In genomic region chr1:89581859-89582258, GRCh38 we compare ENCODE assay signal across 10 cellular contexts.
"Had no signal": no experiment of that assay in that cellular context is flagged by ENCODE, and none has a peak within 500 bp of the region (broad histone marks: within the 10 kb centered on the region; RNA-seq: fewer than 3 reads in every experiment).

No MANE protein-coding gene starts in this region.

- H3K4me3 ChIP-seq: heart left ventricle, left ventricle myocardium inferior, psoas muscle, right lobe of liver, testis had no signal

- DNase-seq: heart left ventricle; left ventricle myocardium inferior; mesendoderm; psoas muscle; right lobe of liver; SHP77 treated with DMSO at 0.1 percent for 48 hours; stimulated activated CD4-positive, alpha-beta T cell treated with anti-CD3 and anti-CD28 coated beads, Interleukin-2, amount 100 ng/mL, for 24 hours; stimulated activated naive CD4-positive, alpha-beta T cell; testis had no signal

- H3K27ac ChIP-seq: heart left ventricle, left ventricle myocardium inferior, psoas muscle, right lobe of liver, testis had no signal

- H3K27ac Mint-ChIP-seq: nephron had no signal

- H3K27me3 ChIP-seq: heart left ventricle, right lobe of liver, testis had no signal

- H3K9me3 Mint-ChIP-seq: nephron had no signal

- H3K4me3 Mint-ChIP-seq: nephron had no signal

- ATAC-seq: heart left ventricle, right lobe of liver had no signal

- H3K4me1 ChIP-seq: heart left ventricle, left ventricle myocardium inferior, psoas muscle, right lobe of liver, testis had no signal

- H3K9me3 ChIP-seq: heart left ventricle, left ventricle myocardium inferior, psoas muscle, right lobe of liver, testis had no signal

- H3K4me1 Mint-ChIP-seq: nephron had no signal
